Comparison of ENCODE assay signal across 1 cellular context in the genomic region with DNA sequence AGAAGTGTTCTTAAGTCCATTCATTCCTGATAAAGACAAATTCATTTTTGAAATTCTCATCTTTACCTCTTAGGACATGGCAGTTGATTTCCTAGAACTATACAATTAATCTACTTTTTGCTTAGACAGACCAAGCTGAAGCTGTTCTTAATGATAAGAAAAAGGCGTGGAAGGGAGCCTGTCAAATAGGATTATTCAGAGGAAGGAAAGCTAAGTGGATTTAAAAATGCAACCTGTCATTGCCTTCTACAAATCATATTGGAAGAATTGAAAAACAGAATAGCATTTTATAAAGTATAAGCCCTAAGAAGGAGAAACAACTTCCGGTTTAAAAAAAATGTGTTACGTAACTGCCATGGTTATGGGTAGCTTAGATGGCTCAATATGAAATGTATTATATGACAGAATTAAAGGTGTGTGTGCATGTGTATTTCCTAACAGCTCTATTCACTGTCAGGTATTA.
TF ChIP-seq lines count a peak whose summit lies in the region.

No MANE protein-coding gene starts in this region.

TF ChIP-seq in K562, 482 proteins besides CTCF, POLR2A, EP300 and RAD21 (continued from another document and continues in another):
- no peak for TF ChIP-seq CSDE1 (IDR thresholded peaks at IDR 0.05)
- TF ChIP-seq ZZZ3 (IDR thresholded peaks at IDR 0.05), result no peak
- TF ChIP-seq ZNF408 (CRISPR knock-in tag; IDR thresholded peaks at IDR 0.05; ENCODE audit: low read depth), result no peak
- peak; percentile 83 for TF ChIP-seq KLF16 (IDR thresholded peaks at IDR 0.05)
- TF ChIP-seq ZNF384 (IDR thresholded peaks at IDR 0.05; ENCODE audit: low read depth, low read length), result peak; percentile 71
- TF ChIP-seq NFIC (IDR thresholded peaks at IDR 0.05), result peak; percentile 69
- peak in 1 of 2 experiments; percentile 38; a peak in 1 of 4 replicates for TF ChIP-seq ETV6 (IDR thresholded peaks at IDR 0.05; ENCODE audit: borderline replicate concordance in 1 of 2, low read depth in 2 of 2, low read length in 1 of 2)
- TF ChIP-seq ETV6 (CRISPR knock-in tag; IDR thresholded peaks at IDR 0.05; ENCODE audit: borderline replicate concordance), result no peak
- no peak for TF ChIP-seq BMI1 (IDR thresholded peaks at IDR 0.05; ENCODE audit: low read length)
- peak in 1 of 2 experiments; percentile 70; a peak in 1 of 3 replicates for TF ChIP-seq CBX3 (IDR thresholded peaks at IDR 0.05; ENCODE audit: borderline replicate concordance in 1 of 2, low read length in 2 of 2)
- no peak for TF ChIP-seq TAF15 (IDR thresholded peaks at IDR 0.05; ENCODE audit: low read depth, low read length)
- TF ChIP-seq CCNT2 (IDR thresholded peaks at IDR 0.05; ENCODE audit: borderline replicate concordance, extremely low read depth, insufficient read length, low read depth, low read length), result peak; percentile 56
- TF ChIP-seq POLR2AphosphoS2 (IDR thresholded peaks at IDR 0.05; ENCODE audit: low read length), result no peak
- TF ChIP-seq TAL1 (IDR thresholded peaks at IDR 0.05), result peak; percentile 90
- TF ChIP-seq, protein P1, sequence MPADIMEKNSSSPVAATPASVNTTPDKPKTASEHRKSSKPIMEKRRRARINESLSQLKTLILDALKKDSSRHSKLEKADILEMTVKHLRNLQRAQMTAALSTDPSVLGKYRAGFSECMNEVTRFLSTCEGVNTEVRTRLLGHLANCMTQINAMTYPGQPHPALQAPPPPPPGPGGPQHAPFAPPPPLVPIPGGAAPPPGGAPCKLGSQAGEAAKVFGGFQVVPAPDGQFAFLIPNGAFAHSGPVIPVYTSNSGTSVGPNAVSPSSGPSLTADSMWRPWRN (IDR thresholded peaks at IDR 0.05; ENCODE audit: low read depth), result 0 out of 2 replicates have a peak, but pooled peaks have one; percentile 38
- TF ChIP-seq SMC3 (conservative IDR thresholded peaks at IDR 0.05; ENCODE audit: insufficient read depth, low read depth, low read length), result no peak
- no peak for TF ChIP-seq MEF2A (IDR thresholded peaks at IDR 0.05; ENCODE audit: control insufficient read depth, low read depth, low read length)
- TF ChIP-seq RHOXF2B (CRISPR knock-in tag; conservative IDR thresholded peaks at IDR 0.05), result no peak
- TF ChIP-seq ZNF699 (CRISPR knock-in tag; IDR thresholded peaks at IDR 0.05; ENCODE audit: insufficient replicate concordance), result no peak
- TF ChIP-seq POLR2AphosphoS5 (IDR thresholded peaks at IDR 0.05; ENCODE audit: control insufficient read depth, insufficient read depth, low read depth, low read length), result peak; percentile 68; the same call in 1 of the 2 replicates
- peak; percentile 92 for TF ChIP-seq FOXM1 (IDR thresholded peaks at IDR 0.05; ENCODE audit: low read depth)
- TF ChIP-seq FOXM1 (CRISPR knock-in tag; IDR thresholded peaks at IDR 0.05; ENCODE audit: low read depth), result no peak
- TF ChIP-seq CREB1 (IDR thresholded peaks at IDR 0.05), result peak; percentile 18; the same call in 1 of the 2 replicates
- no peak for TF ChIP-seq CREB1 (CRISPR knock-in tag; IDR thresholded peaks at IDR 0.05)
- TF ChIP-seq GATA2 (CRISPR knock-in tag; IDR thresholded peaks at IDR 0.05), result peak; percentile 80
- no peak; the same call in 1 of the 2 replicates for TF ChIP-seq KHSRP (IDR thresholded peaks at IDR 0.05)
- peak; percentile 81 for TF ChIP-seq CXXC5 (CRISPR knock-in tag; IDR thresholded peaks at IDR 0.05)
- TF ChIP-seq DACH1 (IDR thresholded peaks at IDR 0.05; ENCODE audit: partially characterized antibody), result peak; percentile 32
- TF ChIP-seq SOX6 (IDR thresholded peaks at IDR 0.05), result peak; percentile 72
- TF ChIP-seq PRPF4 (IDR thresholded peaks at IDR 0.05; ENCODE audit: insufficient read depth, low read depth, low read length, poor library complexity, severe bottlenecking), result no peak
- TF ChIP-seq TAF9B (IDR thresholded peaks at IDR 0.05; ENCODE audit: partially characterized antibody), result no peak
- peak in 1 of 2 experiments; percentile 87; a peak in 2 of 4 replicates for TF ChIP-seq ARNT (IDR thresholded peaks at IDR 0.05)
- TF ChIP-seq ZNF695 (CRISPR knock-in tag; IDR thresholded peaks at IDR 0.05), result no peak
- TF ChIP-seq HDAC2 (IDR thresholded peaks at IDR 0.05), result 0 out of 2 replicates have a peak, but pooled peaks have one; percentile 15
- TF ChIP-seq FOXA3 (CRISPR knock-in tag; conservative IDR thresholded peaks at IDR 0.05 in 1 of 2, IDR thresholded peaks at IDR 0.05 in 1 of 2), result no peak
- TF ChIP-seq, protein P2, sequence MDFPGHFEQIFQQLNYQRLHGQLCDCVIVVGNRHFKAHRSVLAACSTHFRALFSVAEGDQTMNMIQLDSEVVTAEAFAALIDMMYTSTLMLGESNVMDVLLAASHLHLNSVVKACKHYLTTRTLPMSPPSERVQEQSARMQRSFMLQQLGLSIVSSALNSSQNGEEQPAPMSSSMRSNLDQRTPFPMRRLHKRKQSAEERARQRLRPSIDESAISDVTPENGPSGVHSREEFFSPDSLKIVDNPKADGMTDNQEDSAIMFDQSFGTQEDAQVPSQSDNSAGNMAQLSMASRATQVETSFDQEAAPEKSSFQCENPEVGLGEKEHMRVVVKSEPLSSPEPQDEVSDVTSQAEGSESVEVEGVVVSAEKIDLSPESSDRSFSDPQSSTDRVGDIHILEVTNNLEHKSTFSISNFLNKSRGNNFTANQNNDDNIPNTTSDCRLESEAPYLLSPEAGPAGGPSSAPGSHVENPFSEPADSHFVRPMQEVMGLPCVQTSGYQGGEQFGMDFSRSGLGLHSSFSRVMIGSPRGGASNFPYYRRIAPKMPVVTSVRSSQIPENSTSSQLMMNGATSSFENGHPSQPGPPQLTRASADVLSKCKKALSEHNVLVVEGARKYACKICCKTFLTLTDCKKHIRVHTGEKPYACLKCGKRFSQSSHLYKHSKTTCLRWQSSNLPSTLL (IDR thresholded peaks at IDR 0.05), result 0 out of 2 replicates have a peak, but pooled peaks have one; percentile 22
- TF ChIP-seq NR2C1 (IDR thresholded peaks at IDR 0.05), result 0 out of 2 replicates have a peak, but pooled peaks have one; percentile 10
- no peak for TF ChIP-seq NR2C1 (tag; IDR thresholded peaks at IDR 0.05)
- TF ChIP-seq ZNF644 (tag; IDR thresholded peaks at IDR 0.05; ENCODE audit: low read depth), result 0 out of 2 replicates have a peak, but pooled peaks have one; percentile 3
- no peak for TF ChIP-seq SMAD1 (IDR thresholded peaks at IDR 0.05; ENCODE audit: low read depth, low read length, partially characterized antibody)
- TF ChIP-seq TBL1XR1 (IDR thresholded peaks at IDR 0.05; ENCODE audit: low read length in 2 of 2), result peak in 1 of 2 experiments; percentile 90; a peak in 2 of 4 replicates
- TF ChIP-seq BRD9 (IDR thresholded peaks at IDR 0.05; ENCODE audit: low read depth, partially characterized antibody), result peak; percentile 65
- TF ChIP-seq, protein P3, sequence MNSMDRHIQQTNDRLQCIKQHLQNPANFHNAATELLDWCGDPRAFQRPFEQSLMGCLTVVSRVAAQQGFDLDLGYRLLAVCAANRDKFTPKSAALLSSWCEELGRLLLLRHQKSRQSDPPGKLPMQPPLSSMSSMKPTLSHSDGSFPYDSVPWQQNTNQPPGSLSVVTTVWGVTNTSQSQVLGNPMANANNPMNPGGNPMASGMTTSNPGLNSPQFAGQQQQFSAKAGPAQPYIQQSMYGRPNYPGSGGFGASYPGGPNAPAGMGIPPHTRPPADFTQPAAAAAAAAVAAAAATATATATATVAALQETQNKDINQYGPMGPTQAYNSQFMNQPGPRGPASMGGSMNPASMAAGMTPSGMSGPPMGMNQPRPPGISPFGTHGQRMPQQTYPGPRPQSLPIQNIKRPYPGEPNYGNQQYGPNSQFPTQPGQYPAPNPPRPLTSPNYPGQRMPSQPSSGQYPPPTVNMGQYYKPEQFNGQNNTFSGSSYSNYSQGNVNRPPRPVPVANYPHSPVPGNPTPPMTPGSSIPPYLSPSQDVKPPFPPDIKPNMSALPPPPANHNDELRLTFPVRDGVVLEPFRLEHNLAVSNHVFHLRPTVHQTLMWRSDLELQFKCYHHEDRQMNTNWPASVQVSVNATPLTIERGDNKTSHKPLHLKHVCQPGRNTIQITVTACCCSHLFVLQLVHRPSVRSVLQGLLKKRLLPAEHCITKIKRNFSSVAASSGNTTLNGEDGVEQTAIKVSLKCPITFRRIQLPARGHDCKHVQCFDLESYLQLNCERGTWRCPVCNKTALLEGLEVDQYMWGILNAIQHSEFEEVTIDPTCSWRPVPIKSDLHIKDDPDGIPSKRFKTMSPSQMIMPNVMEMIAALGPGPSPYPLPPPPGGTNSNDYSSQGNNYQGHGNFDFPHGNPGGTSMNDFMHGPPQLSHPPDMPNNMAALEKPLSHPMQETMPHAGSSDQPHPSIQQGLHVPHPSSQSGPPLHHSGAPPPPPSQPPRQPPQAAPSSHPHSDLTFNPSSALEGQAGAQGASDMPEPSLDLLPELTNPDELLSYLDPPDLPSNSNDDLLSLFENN (IDR thresholded peaks at IDR 0.05; ENCODE audit: low read depth in 2 of 2, low read length in 2 of 2), result peak in 1 of 2 experiments; percentile 64; a peak in 1 of 4 replicates
- TF ChIP-seq NFE2 (IDR thresholded peaks at IDR 0.05; ENCODE audit: low read depth), result peak; percentile 48; the same call in 1 of the 2 replicates
- TF ChIP-seq RCOR1 (IDR thresholded peaks at IDR 0.05; ENCODE audit: borderline replicate concordance in 1 of 2, low read depth in 2 of 2, low read length in 2 of 2), result peak in 1 of 2 experiments; percentile 53; a peak in 1 of 4 replicates
- TF ChIP-seq ARID1B (IDR thresholded peaks at IDR 0.05), result peak; percentile 96
- peak; percentile 43 to 44; a peak in 2 of 4 replicates for TF ChIP-seq HDAC1 (IDR thresholded peaks at IDR 0.05)
- TF ChIP-seq SP2 (IDR thresholded peaks at IDR 0.05; ENCODE audit: extremely low read depth, low read depth, low read length, poor library complexity, severe bottlenecking), result no peak
- no peak for TF ChIP-seq ZNF589 (CRISPR knock-in tag; IDR thresholded peaks at IDR 0.05; ENCODE audit: low read depth)
- no peak for TF ChIP-seq PHB (CRISPR knock-in tag; IDR thresholded peaks at IDR 0.05)
- no peak; the same call in 1 of the 2 replicates for TF ChIP-seq EGR1 (conservative IDR thresholded peaks at IDR 0.05)
- TF ChIP-seq TRIM24 (IDR thresholded peaks at IDR 0.05), result peak; percentile 72 to 85; a peak in 3 of 4 replicates
- TF ChIP-seq ELF1 (tag; IDR thresholded peaks at IDR 0.05), result peak; percentile 50; the same call in 1 of the 2 replicates
- TF ChIP-seq CBFA2T2 (conservative IDR thresholded peaks at IDR 0.05), result peak; percentile 91
- TF ChIP-seq, protein P4, sequence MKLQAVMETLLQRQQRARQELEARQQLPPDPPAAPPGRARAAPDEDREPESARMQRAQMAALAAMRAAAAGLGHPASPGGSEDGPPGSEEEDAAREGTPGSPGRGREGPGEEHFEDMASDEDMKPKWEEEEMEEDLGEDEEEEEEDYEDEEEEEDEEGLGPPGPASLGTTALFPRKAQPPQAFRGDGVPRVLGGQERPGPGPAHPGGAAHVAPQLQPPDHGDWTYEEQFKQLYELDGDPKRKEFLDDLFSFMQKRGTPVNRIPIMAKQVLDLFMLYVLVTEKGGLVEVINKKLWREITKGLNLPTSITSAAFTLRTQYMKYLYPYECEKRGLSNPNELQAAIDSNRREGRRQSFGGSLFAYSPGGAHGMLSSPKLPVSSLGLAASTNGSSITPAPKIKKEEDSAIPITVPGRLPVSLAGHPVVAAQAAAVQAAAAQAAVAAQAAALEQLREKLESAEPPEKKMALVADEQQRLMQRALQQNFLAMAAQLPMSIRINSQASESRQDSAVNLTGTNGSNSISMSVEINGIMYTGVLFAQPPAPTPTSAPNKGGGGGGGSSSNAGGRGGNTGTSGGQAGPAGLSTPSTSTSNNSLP (IDR thresholded peaks at IDR 0.05; ENCODE audit: borderline replicate concordance, low read depth, low read length), result peak; percentile 97
- TF ChIP-seq SMARCC2 (IDR thresholded peaks at IDR 0.05; ENCODE audit: low read depth), result peak; percentile 73; the same call in 1 of the 2 replicates
- peak; percentile 94 for TF ChIP-seq TEAD4 (IDR thresholded peaks at IDR 0.05; ENCODE audit: low read length)
- no peak for TF ChIP-seq TEAD4 (CRISPR knock-in tag; IDR thresholded peaks at IDR 0.05; ENCODE audit: borderline replicate concordance)
- TF ChIP-seq ETS2 (tag; IDR thresholded peaks at IDR 0.05; ENCODE audit: borderline replicate concordance, poor library complexity, severe bottlenecking), result no peak
- TF ChIP-seq SREBF2 (CRISPR knock-in tag; IDR thresholded peaks at IDR 0.05), result no peak
- TF ChIP-seq DMBX1 (CRISPR knock-in tag; IDR thresholded peaks at IDR 0.05; ENCODE audit: borderline replicate concordance), result peak; percentile 41; the same call in 1 of the 2 replicates
- peak; percentile 100 for TF ChIP-seq STAT5A (IDR thresholded peaks at IDR 0.05; ENCODE audit: borderline replicate concordance, low read length)
- no peak for TF ChIP-seq AFF1 (IDR thresholded peaks at IDR 0.05; ENCODE audit: low read depth in 1 of 2, partially characterized antibody in 2 of 2)
- no peak for TF ChIP-seq PHF20 (IDR thresholded peaks at IDR 0.05; ENCODE audit: partially characterized antibody)
- TF ChIP-seq XRCC5 (IDR thresholded peaks at IDR 0.05; ENCODE audit: low read depth, low read length), result no peak
- TF ChIP-seq MEIS2 (IDR thresholded peaks at IDR 0.05; ENCODE audit: partially characterized antibody), result peak; percentile 99
- peak; percentile 71 for TF ChIP-seq HDAC3 (IDR thresholded peaks at IDR 0.05; ENCODE audit: borderline replicate concordance, partially characterized antibody)
- peak; percentile 91 for TF ChIP-seq TCF3 (CRISPR knock-in tag; IDR thresholded peaks at IDR 0.05)
- 0 out of 2 replicates have a peak, but pooled peaks have one; percentile 11 for TF ChIP-seq ZEB2 (IDR thresholded peaks at IDR 0.05)
